Comparison of ENCODE assay signal across 1 cellular context in genomic region chr22:29096736-29097669, GRCh38.
TF ChIP-seq lines count a peak whose summit lies in the region.

No MANE protein-coding gene starts in this region.

TF ChIP-seq in K562, 482 proteins besides CTCF, POLR2A, EP300 and RAD21 (continued from another document and continues in another):
- TF ChIP-seq ZNF395 (CRISPR knock-in tag; IDR thresholded peaks at IDR 0.05), result peak; percentile 73
- TF ChIP-seq CBFA2T3 (IDR thresholded peaks at IDR 0.05), result peak; percentile 74
- TF ChIP-seq ILK (tag; IDR thresholded peaks at IDR 0.05; ENCODE audit: borderline replicate concordance, low read depth), result no peak
- no peak for TF ChIP-seq MCM2 (IDR thresholded peaks at IDR 0.05; ENCODE audit: low read depth)
- no peak for TF ChIP-seq ZNF778 (CRISPR knock-in tag; IDR thresholded peaks at IDR 0.05)
- TF ChIP-seq MIER1 (IDR thresholded peaks at IDR 0.05; ENCODE audit: low read depth), result no peak
- no peak for TF ChIP-seq ZNF707 (CRISPR knock-in tag; conservative IDR thresholded peaks at IDR 0.05)
- no peak for TF ChIP-seq ZBTB26 (CRISPR knock-in tag; IDR thresholded peaks at IDR 0.05)
- no peak for TF ChIP-seq TFAM (CRISPR knock-in tag; conservative IDR thresholded peaks at IDR 0.05)
- TF ChIP-seq FOXJ2 (tag; IDR thresholded peaks at IDR 0.05), result no peak
- TF ChIP-seq, protein P1, sequence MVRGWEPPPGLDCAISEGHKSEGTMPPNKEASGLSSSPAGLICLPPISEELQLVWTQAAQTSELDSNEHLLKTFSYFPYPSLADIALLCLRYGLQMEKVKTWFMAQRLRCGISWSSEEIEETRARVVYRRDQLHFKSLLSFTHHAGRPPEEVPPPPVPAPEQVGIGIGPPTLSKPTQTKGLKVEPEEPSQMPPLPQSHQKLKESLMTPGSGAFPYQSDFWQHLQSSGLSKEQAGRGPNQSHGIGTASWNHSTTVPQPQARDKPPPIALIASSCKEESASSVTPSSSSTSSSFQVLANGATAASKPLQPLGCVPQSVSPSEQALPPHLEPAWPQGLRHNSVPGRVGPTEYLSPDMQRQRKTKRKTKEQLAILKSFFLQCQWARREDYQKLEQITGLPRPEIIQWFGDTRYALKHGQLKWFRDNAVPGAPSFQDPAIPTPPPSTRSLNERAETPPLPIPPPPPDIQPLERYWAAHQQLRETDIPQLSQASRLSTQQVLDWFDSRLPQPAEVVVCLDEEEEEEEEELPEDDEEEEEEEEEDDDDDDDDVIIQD (CRISPR knock-in tag; IDR thresholded peaks at IDR 0.05), result no peak
- TF ChIP-seq ZSCAN32 (CRISPR knock-in tag; IDR thresholded peaks at IDR 0.05), result no peak
- TF ChIP-seq ZHX1 (conservative IDR thresholded peaks at IDR 0.05; ENCODE audit: low read length), result no peak
- no peak for TF ChIP-seq MECOM (CRISPR knock-in tag; IDR thresholded peaks at IDR 0.05)
- no peak for TF ChIP-seq ID3 (CRISPR knock-in tag; IDR thresholded peaks at IDR 0.05)
- peak; percentile 83 for TF ChIP-seq ID3 (tag; IDR thresholded peaks at IDR 0.05)
- TF ChIP-seq ZNF668 (CRISPR knock-in tag; IDR thresholded peaks at IDR 0.05), result no peak
- 0 out of 4 replicates have a peak, but pooled peaks of 1 of the 2 experiments have one; percentile 21 for TF ChIP-seq TBL1XR1 (IDR thresholded peaks at IDR 0.05; ENCODE audit: low read length in 2 of 2)
- no peak for TF ChIP-seq TSHZ1 (CRISPR knock-in tag; IDR thresholded peaks at IDR 0.05)
- TF ChIP-seq CHAMP1 (IDR thresholded peaks at IDR 0.05), result no peak
- no peak for TF ChIP-seq ZNF232 (CRISPR knock-in tag; IDR thresholded peaks at IDR 0.05)
- no peak for TF ChIP-seq MXI1 (IDR thresholded peaks at IDR 0.05; ENCODE audit: low read depth, low read length)
- peak; percentile 59; the same call in 1 of the 2 replicates for TF ChIP-seq MTA3 (IDR thresholded peaks at IDR 0.05; ENCODE audit: borderline replicate concordance)
- no peak for TF ChIP-seq ILF3 (IDR thresholded peaks at IDR 0.05; ENCODE audit: borderline replicate concordance)
- no peak for TF ChIP-seq FOXO4 (CRISPR knock-in tag; IDR thresholded peaks at IDR 0.05)
- TF ChIP-seq NBN (IDR thresholded peaks at IDR 0.05; ENCODE audit: low read depth), result no peak
- TF ChIP-seq XRCC3 (IDR thresholded peaks at IDR 0.05), result no peak
- TF ChIP-seq MLX (CRISPR knock-in tag; conservative IDR thresholded peaks at IDR 0.05), result no peak
- TF ChIP-seq TFE3 (CRISPR knock-in tag; IDR thresholded peaks at IDR 0.05), result no peak
- TF ChIP-seq MLLT1 (IDR thresholded peaks at IDR 0.05), result no peak
- no peak for TF ChIP-seq POLR3A (IDR thresholded peaks at IDR 0.05; ENCODE audit: borderline replicate concordance, extremely low read depth, insufficient read depth, insufficient read length)
- peak; percentile 35; the same call in 1 of the 2 replicates for TF ChIP-seq ZBTB17 (CRISPR knock-in tag; IDR thresholded peaks at IDR 0.05)
- no peak for TF ChIP-seq FOXA1 (IDR thresholded peaks at IDR 0.05; ENCODE audit: borderline replicate concordance)
- no peak for TF ChIP-seq HDAC2 (IDR thresholded peaks at IDR 0.05)
- TF ChIP-seq, protein P2, sequence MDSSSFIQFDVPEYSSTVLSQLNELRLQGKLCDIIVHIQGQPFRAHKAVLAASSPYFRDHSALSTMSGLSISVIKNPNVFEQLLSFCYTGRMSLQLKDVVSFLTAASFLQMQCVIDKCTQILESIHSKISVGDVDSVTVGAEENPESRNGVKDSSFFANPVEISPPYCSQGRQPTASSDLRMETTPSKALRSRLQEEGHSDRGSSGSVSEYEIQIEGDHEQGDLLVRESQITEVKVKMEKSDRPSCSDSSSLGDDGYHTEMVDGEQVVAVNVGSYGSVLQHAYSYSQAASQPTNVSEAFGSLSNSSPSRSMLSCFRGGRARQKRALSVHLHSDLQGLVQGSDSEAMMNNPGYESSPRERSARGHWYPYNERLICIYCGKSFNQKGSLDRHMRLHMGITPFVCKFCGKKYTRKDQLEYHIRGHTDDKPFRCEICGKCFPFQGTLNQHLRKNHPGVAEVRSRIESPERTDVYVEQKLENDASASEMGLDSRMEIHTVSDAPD (CRISPR knock-in tag; IDR thresholded peaks at IDR 0.05), result no peak
- no peak for TF ChIP-seq IFI16 (CRISPR knock-in tag; IDR thresholded peaks at IDR 0.05)
- no peak for TF ChIP-seq THRAP3 (IDR thresholded peaks at IDR 0.05; ENCODE audit: borderline replicate concordance)
- no peak for TF ChIP-seq MEF2A (IDR thresholded peaks at IDR 0.05; ENCODE audit: control insufficient read depth, low read depth, low read length)
- TF ChIP-seq FOSL1 (tag; conservative IDR thresholded peaks at IDR 0.05), result 0 out of 2 replicates have a peak, but pooled peaks have one; percentile 17
- TF ChIP-seq ZNF696 (CRISPR knock-in tag; conservative IDR thresholded peaks at IDR 0.05), result no peak
- TF ChIP-seq EWSR1 (IDR thresholded peaks at IDR 0.05; ENCODE audit: borderline replicate concordance, low read depth, partially characterized antibody), result no peak
- 0 out of 2 replicates have a peak, but pooled peaks have one; percentile 24 for TF ChIP-seq SMARCE1 (IDR thresholded peaks at IDR 0.05)
- TF ChIP-seq CAMTA2 (CRISPR knock-in tag; conservative IDR thresholded peaks at IDR 0.05), result no peak
- peak; percentile 58 for TF ChIP-seq CXXC5 (CRISPR knock-in tag; IDR thresholded peaks at IDR 0.05)
